2 cellular contexts compared by ENCODE assay signal in genomic region chr17:39278246-39278645, GRCh38. TPM values are rescaled to one million over a fixed set of nuclear protein-coding genes. Genes with fewer than 3 reads are reported as not detected.
"Had no signal": no experiment of that assay in that cellular context is flagged by ENCODE, and none has a peak within 500 bp of the region (broad histone marks: within the 10 kb centered on the region; RNA-seq: fewer than 3 reads in every experiment).

No MANE protein-coding gene starts in this region.

RNA-seq across cellular contexts. Expression of gene STAC2, which starts 52.5 kb away (rescaled TPM):
- total RNA-seq: GM23248 had no signal
- polyA plus RNA-seq: GM23248, IgD-negative memory B cell had no signal
